Comparison of ENCODE assay signal across 2 cellular contexts in genomic region chr17:17857496-17857895, GRCh38.
TF ChIP-seq lines count a peak whose summit lies in the region.

No MANE protein-coding gene starts in this region.

TF ChIP-seq in WTC11, 78 proteins besides CTCF, POLR2A, EP300 and RAD21 (continued from another document):
- TF ChIP-seq ZNF512 (CRISPR knock-in tag; IDR thresholded peaks at IDR 0.05; ENCODE audit: borderline replicate concordance) (no peak), JAZF1 (CRISPR knock-in tag; IDR thresholded peaks at IDR 0.05) (no peak), MYBL2 (CRISPR knock-in tag; IDR thresholded peaks at IDR 0.05) (no peak), ZNF281 (CRISPR knock-in tag; IDR thresholded peaks at IDR 0.05) (no peak), ZNF396 (CRISPR knock-in tag; IDR thresholded peaks at IDR 0.05; ENCODE audit: borderline replicate concordance) (no peak), FOXK1 (CRISPR knock-in tag; IDR thresholded peaks at IDR 0.05) (no peak), PRRX2 (CRISPR knock-in tag; IDR thresholded peaks at IDR 0.05) (no peak), GRHL2 (CRISPR knock-in tag; IDR thresholded peaks at IDR 0.05; ENCODE audit: insufficient replicate concordance, severe bottlenecking) (no peak), CREM (CRISPR knock-in tag; IDR thresholded peaks at IDR 0.05) (no peak)

TF ChIP-seq in H1, 55 proteins besides CTCF, POLR2A, EP300 and RAD21 (continued from another document):
- TF ChIP-seq ASH2L (IDR thresholded peaks at IDR 0.05; ENCODE audit: low read length) (no peak), JUND (IDR thresholded peaks at IDR 0.05; ENCODE audit: low read length) (no peak), NANOG (IDR thresholded peaks at IDR 0.05; ENCODE audit: insufficient read depth, low read depth, low read length, poor library complexity, severe bottlenecking) (no peak), YY1 (IDR thresholded peaks at IDR 0.05; ENCODE audit: low read depth, low read length) (no peak), GTF2F1 (IDR thresholded peaks at IDR 0.05; ENCODE audit: borderline replicate concordance, low read depth, low read length) (no peak), SIN3A (conservative IDR thresholded peaks at IDR 0.05 in 1 of 2, IDR thresholded peaks at IDR 0.05 in 1 of 2; ENCODE audit: low read depth in 1 of 2, low read length in 2 of 2) (no peak), CHD2 (IDR thresholded peaks at IDR 0.05; ENCODE audit: low read length) (no peak), TEAD4 (IDR thresholded peaks at IDR 0.05; ENCODE audit: low read depth, low read length) (no peak), USF2 (IDR thresholded peaks at IDR 0.05; ENCODE audit: low read length) (no peak), BRCA1 (IDR thresholded peaks at IDR 0.05; ENCODE audit: low read depth, low read length) (no peak), RFX5 (IDR thresholded peaks at IDR 0.05; ENCODE audit: borderline replicate concordance, low read depth, low read length) (no peak), TAF1 (IDR thresholded peaks at IDR 0.05; ENCODE audit: low read depth, low read length) (no peak), FOSL1 (IDR thresholded peaks at IDR 0.05; ENCODE audit: insufficient read depth, low read depth, low read length) (no peak), PHF8 (conservative IDR thresholded peaks at IDR 0.05; ENCODE audit: low read depth, low read length) (no peak), SAP30 (IDR thresholded peaks at IDR 0.05; ENCODE audit: insufficient read depth, insufficient replicate concordance, low read length) (no peak), MAX (IDR thresholded peaks at IDR 0.05) (no peak), ATF2 (IDR thresholded peaks at IDR 0.05; ENCODE audit: low read length) (no peak)
